Comparison of ENCODE assay signal across 1 cellular context in the genomic region with DNA sequence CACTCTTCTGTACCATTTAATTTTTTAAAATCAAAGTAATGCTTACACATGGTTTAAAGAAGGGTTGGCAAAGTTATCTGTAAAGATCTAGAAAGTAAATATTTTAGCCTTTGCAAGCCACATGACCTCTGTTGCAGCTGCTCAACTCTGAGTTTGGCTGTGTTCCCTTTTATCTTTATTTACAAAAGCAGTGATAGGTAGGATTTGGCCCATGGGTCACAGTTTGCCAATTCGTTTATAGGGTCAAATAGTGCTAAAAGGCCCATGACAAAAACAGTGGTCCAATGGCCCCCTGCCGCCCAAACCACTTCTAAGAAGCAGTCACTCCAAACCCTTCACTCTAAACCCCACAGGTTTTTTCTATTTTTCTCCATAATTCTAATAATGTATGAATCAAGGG.
TF ChIP-seq lines count a peak whose summit lies in the region.

No MANE protein-coding gene starts in this region.

TF ChIP-seq in HepG2, 621 proteins besides CTCF, POLR2A, EP300 and RAD21 (continued from another document):
- TF ChIP-seq ZKSCAN8 (CRISPR knock-in tag; IDR thresholded peaks at IDR 0.05; ENCODE audit: borderline replicate concordance), result no peak
- no peak for TF ChIP-seq ZBTB7A (CRISPR knock-in tag; IDR thresholded peaks at IDR 0.05)
- TF ChIP-seq, protein P1, sequence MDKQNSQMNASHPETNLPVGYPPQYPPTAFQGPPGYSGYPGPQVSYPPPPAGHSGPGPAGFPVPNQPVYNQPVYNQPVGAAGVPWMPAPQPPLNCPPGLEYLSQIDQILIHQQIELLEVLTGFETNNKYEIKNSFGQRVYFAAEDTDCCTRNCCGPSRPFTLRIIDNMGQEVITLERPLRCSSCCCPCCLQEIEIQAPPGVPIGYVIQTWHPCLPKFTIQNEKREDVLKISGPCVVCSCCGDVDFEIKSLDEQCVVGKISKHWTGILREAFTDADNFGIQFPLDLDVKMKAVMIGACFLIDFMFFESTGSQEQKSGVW (CRISPR knock-in tag; IDR thresholded peaks at IDR 0.05; ENCODE audit: borderline replicate concordance), result no peak
- TF ChIP-seq SOX6 (IDR thresholded peaks at IDR 0.05), result no peak
- TF ChIP-seq SOX6 (CRISPR knock-in tag; IDR thresholded peaks at IDR 0.05), result peak; percentile 77
- TF ChIP-seq, protein P2, sequence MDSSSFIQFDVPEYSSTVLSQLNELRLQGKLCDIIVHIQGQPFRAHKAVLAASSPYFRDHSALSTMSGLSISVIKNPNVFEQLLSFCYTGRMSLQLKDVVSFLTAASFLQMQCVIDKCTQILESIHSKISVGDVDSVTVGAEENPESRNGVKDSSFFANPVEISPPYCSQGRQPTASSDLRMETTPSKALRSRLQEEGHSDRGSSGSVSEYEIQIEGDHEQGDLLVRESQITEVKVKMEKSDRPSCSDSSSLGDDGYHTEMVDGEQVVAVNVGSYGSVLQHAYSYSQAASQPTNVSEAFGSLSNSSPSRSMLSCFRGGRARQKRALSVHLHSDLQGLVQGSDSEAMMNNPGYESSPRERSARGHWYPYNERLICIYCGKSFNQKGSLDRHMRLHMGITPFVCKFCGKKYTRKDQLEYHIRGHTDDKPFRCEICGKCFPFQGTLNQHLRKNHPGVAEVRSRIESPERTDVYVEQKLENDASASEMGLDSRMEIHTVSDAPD (CRISPR knock-in tag; IDR thresholded peaks at IDR 0.05), result peak; percentile 45; the same call in 1 of the 2 replicates
- TF ChIP-seq NONO (IDR thresholded peaks at IDR 0.05), result no peak
- no peak for TF ChIP-seq NONO (CRISPR knock-in tag; conservative IDR thresholded peaks at IDR 0.05)
